In the genomic region with DNA sequence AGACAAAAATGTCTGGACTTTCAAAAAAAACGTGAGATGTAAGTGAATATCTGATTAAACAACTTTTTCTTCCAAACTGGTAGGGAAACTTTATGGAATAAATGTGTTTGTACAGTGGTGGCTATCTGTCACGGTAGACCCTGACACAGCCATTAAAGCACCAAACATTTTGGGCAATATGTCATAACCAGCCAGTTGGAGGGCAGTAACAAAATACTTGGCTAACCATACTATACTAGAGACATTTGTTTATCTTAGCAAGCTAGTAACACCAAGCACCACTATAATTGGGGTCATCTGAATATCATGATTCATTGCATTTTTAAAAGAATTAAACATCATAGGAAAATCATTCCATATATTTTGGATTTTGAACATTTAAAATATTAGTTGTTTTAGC, we compare ENCODE assay signal across 1 cellular context.
TF ChIP-seq lines count a peak whose summit lies in the region.

No MANE protein-coding gene starts in this region.

TF ChIP-seq in IMR-90, 13 proteins besides CTCF, POLR2A, EP300 and RAD21 (continued from another document):
- TF ChIP-seq USF2 (IDR thresholded peaks at IDR 0.05; ENCODE audit: low read depth, low read length) (no peak), CHD1 (IDR thresholded peaks at IDR 0.05; ENCODE audit: low read depth, low read length) (no peak)
